1 cellular context compared by ENCODE assay signal in the genomic region with DNA sequence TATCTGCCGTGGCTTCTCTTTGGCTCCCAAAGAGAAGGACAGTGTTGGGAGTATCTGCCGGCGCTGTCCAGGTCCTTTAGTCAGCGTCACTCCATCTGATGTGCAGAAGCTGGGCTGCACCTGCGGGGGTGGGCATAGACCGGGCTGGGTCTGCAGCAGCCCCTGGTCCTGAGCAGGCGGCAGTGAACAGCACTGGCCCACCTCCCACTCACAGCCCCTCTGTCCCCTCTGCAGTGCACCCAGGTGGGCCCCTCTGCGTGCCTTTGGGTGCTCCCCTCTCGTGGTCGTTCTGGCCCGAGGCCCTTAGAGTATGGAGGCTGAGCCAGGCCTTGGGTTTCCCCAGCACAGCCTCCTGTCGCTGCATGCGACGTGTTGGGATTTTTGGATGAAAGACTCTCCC.
TF ChIP-seq lines count a peak whose summit lies in the region.

No MANE protein-coding gene starts in this region.

TF ChIP-seq in HepG2, 621 proteins besides CTCF, POLR2A, EP300 and RAD21 (continued from another document):
- TF ChIP-seq LCORL (IDR thresholded peaks at IDR 0.05), result no peak
- TF ChIP-seq LCORL (CRISPR knock-in tag; IDR thresholded peaks at IDR 0.05), result no peak
- TF ChIP-seq ATF1 (CRISPR knock-in tag; IDR thresholded peaks at IDR 0.05), result no peak
- TF ChIP-seq ZNF225 (CRISPR knock-in tag; IDR thresholded peaks at IDR 0.05), result no peak
- TF ChIP-seq U2AF2 (IDR thresholded peaks at IDR 0.05; ENCODE audit: low read depth, low read length), result no peak
